In genomic region chr4:93828332-93828829, GRCh38 we compare ENCODE assay signal across 7 cellular contexts. TPM values are rescaled to one million over a fixed set of nuclear protein-coding genes. Genes with fewer than 3 reads are reported as not detected.
DNase-seq lines count a peak whose midpoint lies in the region; ATAC-seq lines count a peak whose summit lies in the region.

A gene with protein sequence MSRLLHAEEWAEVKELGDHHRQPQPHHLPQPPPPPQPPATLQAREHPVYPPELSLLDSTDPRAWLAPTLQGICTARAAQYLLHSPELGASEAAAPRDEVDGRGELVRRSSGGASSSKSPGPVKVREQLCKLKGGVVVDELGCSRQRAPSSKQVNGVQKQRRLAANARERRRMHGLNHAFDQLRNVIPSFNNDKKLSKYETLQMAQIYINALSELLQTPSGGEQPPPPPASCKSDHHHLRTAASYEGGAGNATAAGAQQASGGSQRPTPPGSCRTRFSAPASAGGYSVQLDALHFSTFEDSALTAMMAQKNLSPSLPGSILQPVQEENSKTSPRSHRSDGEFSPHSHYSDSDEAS (plus strand): TSS chr4:93828753. CDS start chr4:93828927, 174 bp downstream.

- peak within 1 kb of the TSS in 1 of 10 donors; percentile 29 for H3K27ac Mint-ChIP-seq in naive thymus-derived CD8-positive, alpha-beta T cell

- no peaks in the 10 kb centered on the region; the same call in 1 of the 2 replicates for H3K36me3 ChIP-seq in HAP-1 (replicated peaks)
- no peaks in the 10 kb centered on the region for H3K36me3 ChIP-seq in NT2/D1 (ENCODE audit: insufficient read depth, insufficient read length, low read length)
- H3K36me3 ChIP-seq in ectodermal cell (ENCODE audit: control insufficient read depth, insufficient read depth, low read length): no peaks in the 10 kb centered on the region

- POLR2A ChIA-PET in naive thymus-derived CD8-positive, alpha-beta T cell (lab: Charles Lee): no interaction called here

- H3K4me3 Mint-ChIP-seq in naive thymus-derived CD8-positive, alpha-beta T cell: peak within 1 kb of the TSS; percentile 15 to 85 (median 60)

- peaks cover 5% of the 10 kb centered on the region; the same call in 1 of the 2 replicates for H3K9me3 ChIP-seq in HAP-1
- no peaks in the 10 kb centered on the region for H3K9me3 ChIP-seq in NT2/D1 (ENCODE audit: insufficient read depth, low read length)
- no peaks in the 10 kb centered on the region for H3K9me3 ChIP-seq in ectodermal cell (ENCODE audit: control insufficient read depth, low read length)

- peaks cover 9 to 24% (median 15%) of the 10 kb centered on the region in 4 donors for H3K4me1 Mint-ChIP-seq in naive thymus-derived CD8-positive, alpha-beta T cell

- H3K4me3 ChIP-seq in HAP-1 (peak within 1 kb of the TSS; percentile 36), NT2/D1 (ENCODE audit: insufficient read length, low read depth) (peak within 1 kb of the TSS; percentile 47), ectodermal cell (ENCODE audit: insufficient read depth, low read depth, low read length) (peak within 1 kb of the TSS; percentile 36)

- H3K27me3 Mint-ChIP-seq in naive thymus-derived CD8-positive, alpha-beta T cell: peaks cover 44 to 80% (median 66%) of the 10 kb centered on the region in 5 donors

- peaks cover 16% of the 10 kb centered on the region for H3K4me1 ChIP-seq in HAP-1
- H3K4me1 ChIP-seq in NT2/D1 (ENCODE audit: insufficient read depth, insufficient read length): peaks cover 3% of the 10 kb centered on the region
- H3K4me1 ChIP-seq in ectodermal cell (ENCODE audit: control insufficient read depth, insufficient read depth, low read length): peaks cover 10% of the 10 kb centered on the region

- ATAC-seq in naive thymus-derived CD8-positive, alpha-beta T cell: no peak

- peaks cover 0 to 9% (median 0%) of the 10 kb centered on the region in 3 donors for H3K36me3 Mint-ChIP-seq in naive thymus-derived CD8-positive, alpha-beta T cell

- no peak within 1 kb of the TSS for H3K27ac ChIP-seq in ectodermal cell (ENCODE audit: insufficient read depth, low read depth, low read length, poor library complexity, severe bottlenecking)

- 0 to 1% methylated on average over 40 of the region's 40 CpGs for WGBS in ectodermal cell, 2 experiments

- peak; percentile 73 to 87 for DNase-seq in HAP-1 (ENCODE audit: low spot score in 2 of 2)
- DNase-seq in NT2/D1 (ENCODE audit: low read depth, low spot score): peak; percentile 72
- no peak for DNase-seq in naive thymus-derived CD8-positive, alpha-beta T cell
- no peak for DNase-seq in SIG-M5 (lab: John Stamatoyannopoulos, UW)
- DNase-seq in effector CD8-positive, alpha-beta T cell (lab: John Stamatoyannopoulos, UW): no peak
- no peak for DNase-seq in NCI-H1048 (lab: John Stamatoyannopoulos, UW)

- H3K27me3 ChIP-seq in HAP-1 (ENCODE audit: low read depth): peaks cover 2% of the 10 kb centered on the region; the same call in 1 of the 2 replicates
- H3K27me3 ChIP-seq in NT2/D1 (ENCODE audit: insufficient read depth, insufficient read length): peaks cover 84% of the 10 kb centered on the region
- H3K27me3 ChIP-seq in ectodermal cell (ENCODE audit: control insufficient read depth, insufficient read depth, low read length, poor library complexity, severe bottlenecking): peaks cover 98% of the 10 kb centered on the region

- peaks cover 0 to 15% (median 0%) of the 10 kb centered on the region in 9 donors for H3K9me3 Mint-ChIP-seq in naive thymus-derived CD8-positive, alpha-beta T cell

- in situ Hi-C loops in HAP-1 (cut with MboI; ENCODE audit: low sequenced_read_pairs): no loop called here

- peak within 1 kb of the TSS; percentile 50 for H3K9ac ChIP-seq in NT2/D1 (ENCODE audit: insufficient read length, low read depth)

RNA-seq across cellular contexts. Expression of the gene that starts here (rescaled TPM):
- 2.1 TPM for polyA plus RNA-seq in ectodermal cell (2013, experiment 1 of 4)
- 0.66 TPM for polyA plus RNA-seq in ectodermal cell (2013, experiment 2 of 4)
- polyA plus RNA-seq in ectodermal cell (2013, experiment 3 of 4): 2.9 TPM
- 4.8 TPM for polyA plus RNA-seq in ectodermal cell (2013, experiment 4 of 4)
- total RNA-seq in naive thymus-derived CD8-positive, alpha-beta T cell: not detected
- not detected for polyA plus RNA-seq in naive thymus-derived CD8-positive, alpha-beta T cell

Comparison
In these comparisons a context has a peak if more than half of its experiments do, and no peak if none do; other contexts are left out.
1. DNase-seq: peak in HAP-1 (2 of 2) and NT2/D1 (single experiment); none in naive thymus-derived CD8-positive, alpha-beta T cell (0 of 10), SIG-M5 (single experiment), effector CD8-positive, alpha-beta T cell (single experiment) and NCI-H1048 (single experiment).
2. Peak in every context shown above with its lines, with median percentiles within 50 percentile points of each other: H3K4me3 ChIP-seq.